8 cellular contexts compared by ENCODE assay signal in the genomic region with DNA sequence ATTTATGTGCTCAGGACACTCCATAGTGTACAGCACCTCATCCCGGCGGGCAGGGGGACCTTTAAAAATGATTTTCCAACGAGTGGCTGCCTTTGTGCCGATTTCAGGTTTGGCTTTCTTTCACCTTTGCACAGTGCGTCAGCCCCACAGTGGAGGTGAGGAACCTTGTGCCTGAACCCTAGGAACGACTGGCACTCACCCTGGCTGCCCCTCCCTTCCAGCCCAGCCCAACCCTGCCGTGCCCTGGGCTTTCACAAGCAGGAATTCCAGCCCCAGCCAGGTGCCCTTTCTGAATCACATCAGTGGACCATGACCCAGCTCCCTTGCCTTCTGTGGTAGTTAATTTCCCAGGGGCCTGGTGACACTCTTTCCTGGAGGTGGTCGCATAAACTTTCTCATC. TPM values are rescaled to one million over a fixed set of nuclear protein-coding genes. Genes with fewer than 3 reads are reported as not detected.
DNase-seq lines count a peak whose midpoint lies in the region; ATAC-seq and TF ChIP-seq lines count a peak whose summit lies in the region.

No MANE protein-coding gene starts in this region.

- H3K4me1 ChIP-seq in H9 (ENCODE audit: insufficient read depth, low read length) (peaks cover 8% of the 10 kb centered on the region), right atrium auricular region (peaks cover 0 to 31% of the 10 kb centered on the region in 2 donors)

- no peak overlapping the region for H3K9ac ChIP-seq in H9 (ENCODE audit: extremely low read depth, insufficient read length, low read length)

- H2BK120ac ChIP-seq in H9 (ENCODE audit: low read depth, low read length, poor library complexity, severe bottlenecking), result no peak overlapping the region

- no peak overlapping the region for H4K8ac ChIP-seq in H9 (replicated peaks; ENCODE audit: insufficient read length, low read depth, low read length)

- H3K56ac ChIP-seq in H9 (ENCODE audit: insufficient read length, low read depth, low read length), result no peak overlapping the region

- peak overlapping the region; percentile 77 for H3K4me2 ChIP-seq in H9 (ENCODE audit: insufficient read depth, insufficient read length, low read length)

- H3K4ac ChIP-seq in H9 (ENCODE audit: low read depth, low read length), result no peak overlapping the region

- H3K27ac Mint-ChIP-seq in H9, result no peak overlapping the region
- no peak overlapping the region for H3K27ac Mint-ChIP-seq in progenitor cell of endocrine pancreas

- H4K91ac ChIP-seq in H9 (ENCODE audit: insufficient read length, low read depth, low read length), result no peak overlapping the region

- peak overlapping the region; percentile 93 to 96 for H3K4me3 Mint-ChIP-seq in H9
- peak overlapping the region; percentile 94 for H3K4me3 Mint-ChIP-seq in progenitor cell of endocrine pancreas (ENCODE audit: low read depth)

- no peak overlapping the region for H2AK5ac ChIP-seq in H9 (ENCODE audit: insufficient read length, low read length)

- WGBS in H9 (ENCODE audit: extremely low coverage, insufficient read length, low lambda C conversion rate), result no CpG with 5 or more reads among the region's 8 CpGs

- no peak overlapping the region for H2BK15ac ChIP-seq in H9 (ENCODE audit: low read depth, low read length)

- no peak for TF ChIP-seq CTCF in H9 (conservative IDR thresholded peaks at IDR 0.05)
- no peak for TF ChIP-seq CTCF in right atrium auricular region (IDR thresholded peaks at IDR 0.05)
- no peak for TF ChIP-seq CTCF in progenitor cell of endocrine pancreas (IDR thresholded peaks at IDR 0.05; ENCODE audit: unreplicated experiment)

- H3K23me2 ChIP-seq in H9 (ENCODE audit: insufficient read length, low read depth, low read length, poor library complexity, severe bottlenecking), result peaks cover 17% of the 10 kb centered on the region

- H3K18ac ChIP-seq in H9 (ENCODE audit: insufficient read length, low read depth, low read length), result no peak overlapping the region

- H3K9me3 Mint-ChIP-seq in H9 (no peaks in the 10 kb centered on the region), progenitor cell of endocrine pancreas (ENCODE audit: low read depth) (no peaks in the 10 kb centered on the region)

- no peaks in the 10 kb centered on the region for H3K79me2 ChIP-seq in H9 (ENCODE audit: insufficient read depth, low read length)

- H3K27me3 ChIP-seq in H9 (ENCODE audit: insufficient read depth, low read length) (peaks cover 3% of the 10 kb centered on the region; the same call in 1 of the 2 replicates), right atrium auricular region (no peaks in the 10 kb centered on the region)

- no peak for ATAC-seq in HG02763 (IDR thresholded peaks at IDR 0.05; ENCODE audit: unreplicated experiment)
- no peak for ATAC-seq in HG03196 (IDR thresholded peaks at IDR 0.05; ENCODE audit: unreplicated experiment)
- no peak for ATAC-seq in GM21526 (IDR thresholded peaks at IDR 0.05; ENCODE audit: low FRiP score, unreplicated experiment)
- ATAC-seq in GM19463 (IDR thresholded peaks at IDR 0.05; ENCODE audit: unreplicated experiment), result no peak

- H3K27ac ChIP-seq in H9 (ENCODE audit: insufficient read length, low read depth, low read length) (no peak overlapping the region), right atrium auricular region (peak overlapping the region; percentile 82 to 83)

- no peak overlapping the region for H2BK12ac ChIP-seq in H9 (ENCODE audit: insufficient read length, low read depth, low read length)

- DNase-seq in H9 (no peak), SW480 (ENCODE audit: low spot score) (peak; percentile 45), right atrium auricular region (ENCODE audit: low spot score) (no peak), progenitor cell of endocrine pancreas (ENCODE audit: low spot score, unreplicated experiment) (no peak)

- H4K20me1 ChIP-seq in H9 (ENCODE audit: control insufficient read depth, insufficient read depth, insufficient read length), result no peaks in the 10 kb centered on the region

- H3K4me3 ChIP-seq in right atrium auricular region, result peak overlapping the region in 1 of 2 donors; percentile 57

- no peak overlapping the region for H3K23ac ChIP-seq in H9 (ENCODE audit: insufficient read length, low read depth, low read length)

- no peak overlapping the region for H4K5ac ChIP-seq in H9 (ENCODE audit: insufficient read length, low read depth, low read length)

- H3T11ph ChIP-seq in H9 (ENCODE audit: low read length), result no peak overlapping the region

- peaks cover 4% of the 10 kb centered on the region for H3K79me1 ChIP-seq in H9 (ENCODE audit: insufficient read depth, low read depth, low read length, poor library complexity, severe bottlenecking)

- peaks cover 36 to 40% of the 10 kb centered on the region in 2 experiments for H3K4me1 Mint-ChIP-seq in H9
- H3K4me1 Mint-ChIP-seq in progenitor cell of endocrine pancreas (ENCODE audit: low read depth), result peaks cover 38% of the 10 kb centered on the region

- H2BK20ac ChIP-seq in H9 (ENCODE audit: low read depth, low read length, poor library complexity, severe bottlenecking), result no peak overlapping the region

- no peak overlapping the region for H2AFZ ChIP-seq in H9 (ENCODE audit: low read length)

- H3K9me3 ChIP-seq in H9 (ENCODE audit: control insufficient read depth, low read depth, low read length) (no peaks in the 10 kb centered on the region), right atrium auricular region (no peaks in the 10 kb centered on the region)

- H3K36me3 ChIP-seq in right atrium auricular region, result no peaks in the 10 kb centered on the region

- peaks cover 0 to 11% (median 11%) of the 10 kb centered on the region in 3 experiments; a peak in 6 of 7 replicates for H3K36me3 Mint-ChIP-seq in H9 (ENCODE audit: insufficient read depth in 1 of 3, low read depth in 3 of 3)
- H3K36me3 Mint-ChIP-seq in progenitor cell of endocrine pancreas (ENCODE audit: insufficient read depth), result peaks cover 9% of the 10 kb centered on the region

- no peak overlapping the region for H2BK5ac ChIP-seq in H9 (ENCODE audit: insufficient read length, low read length)

- no peak overlapping the region for H3K14ac ChIP-seq in H9 (ENCODE audit: insufficient read depth, low read length)

- H3K27me3 Mint-ChIP-seq in H9 (ENCODE audit: low read depth) (peaks cover 11% of the 10 kb centered on the region), progenitor cell of endocrine pancreas (no peaks in the 10 kb centered on the region)

RNA-seq across cellular contexts. Expression of a gene that starts 1.3 kb away (rescaled TPM):
- total RNA-seq in H9 (2021) (30.4 and 31.2 TPM in 2 replicates), right atrium auricular region (10 to 100 TPM; 30.3 to 36.6 TPM), progenitor cell of endocrine pancreas (100 and 109 TPM in 2 replicates)
